ENCODE assay signal across 8 cellular contexts in the genomic region with DNA sequence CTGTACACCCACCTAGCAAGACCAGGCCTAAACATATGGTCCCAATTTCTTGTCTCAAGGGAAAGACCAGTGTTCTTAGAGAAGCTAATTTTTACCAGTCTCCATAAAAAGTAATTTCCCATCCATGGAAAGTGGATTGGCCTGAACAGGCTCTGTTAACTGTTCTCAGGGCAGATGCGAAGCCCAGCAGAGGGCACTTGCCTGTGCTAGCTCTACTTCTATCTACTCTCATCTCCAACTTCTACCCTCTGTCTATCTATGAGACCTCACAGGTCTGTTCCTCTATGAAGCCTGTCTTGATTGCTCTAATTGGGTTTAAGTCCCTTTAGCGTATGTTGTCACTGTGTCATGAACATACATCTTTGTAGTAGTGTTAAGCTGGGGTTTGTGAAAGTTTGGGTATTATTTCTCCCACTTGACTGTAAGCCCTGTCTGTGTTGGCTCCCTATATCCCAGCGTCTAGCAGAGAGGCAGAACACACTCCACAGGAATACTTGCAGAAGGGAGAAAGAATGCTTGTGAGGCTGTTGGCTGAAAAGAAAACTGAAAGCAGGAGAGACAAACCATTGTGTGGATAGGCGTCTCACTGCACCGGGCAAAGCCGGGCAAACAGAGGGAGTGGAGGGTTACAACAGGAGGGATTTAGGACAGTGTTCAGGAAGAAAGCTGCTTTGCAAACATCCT.
DNase-seq lines count a peak whose midpoint lies in the region; ATAC-seq and TF ChIP-seq lines count a peak whose summit lies in the region.

No MANE protein-coding gene starts in this region.

- H3K36me3 Mint-ChIP-seq in T-helper 17 cell (ENCODE audit: low read depth), result no peaks in the 10 kb centered on the region
- H3K36me3 Mint-ChIP-seq in CD8-positive, alpha-beta memory T cell, result peaks cover 0 to 1% (median 0%) of the 10 kb centered on the region in 3 donors
- H3K36me3 Mint-ChIP-seq in activated CD4-positive, alpha-beta T cell treated with anti-CD3 and anti-CD28 coated beads for 36 hours (ENCODE audit: low read depth), result no peaks in the 10 kb centered on the region
- no peaks in the 10 kb centered on the region for H3K36me3 Mint-ChIP-seq in activated naive CD4-positive, alpha-beta T cell treated with anti-CD3 and anti-CD28 coated beads, Interleukin-2, amount 50 U/mL, for 72 hours

- H3K4me3 ChIP-seq in sigmoid colon, result peak overlapping the region; percentile 1 to 44 (median 36)
- H3K4me3 ChIP-seq in CD8-positive, alpha-beta memory T cell (ENCODE audit: low read length), result no peak overlapping the region

- WGBS in sigmoid colon, 2 donors, result 13 to 39% methylated on average over 6 of the region's 6 CpGs

- peak in 1 of 4 experiments; percentile 35 for TF ChIP-seq CTCF in sigmoid colon (IDR thresholded peaks at IDR 0.05)

- CTCF ChIA-PET in CD8-positive, alpha-beta memory T cell (lab: Charles Lee), result no interaction called here
- CTCF ChIA-PET in activated CD4-positive, alpha-beta T cell treated with anti-CD3 and anti-CD28 coated beads for 36 hours (lab: Charles Lee), result no interaction called here

- H3K27me3 ChIP-seq in sigmoid colon, result no peaks in the 10 kb centered on the region
- H3K27me3 ChIP-seq in CD8-positive, alpha-beta memory T cell (ENCODE audit: insufficient read depth, low read length, poor library complexity, severe bottlenecking), result no peaks in the 10 kb centered on the region

- peak overlapping the region; percentile 80 to 86 (median 83) for H3K27ac ChIP-seq in sigmoid colon
- no peak overlapping the region for H3K27ac ChIP-seq in CD8-positive, alpha-beta memory T cell (ENCODE audit: low read depth, low read length)

- H3K9me3 ChIP-seq in T-helper 17 cell (ENCODE audit: control insufficient read depth, low read length, poor library complexity, severe bottlenecking) (no peaks in the 10 kb centered on the region), sigmoid colon (no peaks in the 10 kb centered on the region)
- H3K9me3 ChIP-seq in CD8-positive, alpha-beta memory T cell (ENCODE audit: low read length), result no peaks in the 10 kb centered on the region

- H3K27me3 Mint-ChIP-seq in T-helper 17 cell, result no peaks in the 10 kb centered on the region
- peaks cover 5 to 40% of the 10 kb centered on the region in 2 donors for H3K27me3 Mint-ChIP-seq in CD8-positive, alpha-beta memory T cell
- peaks cover 3% of the 10 kb centered on the region for H3K27me3 Mint-ChIP-seq in activated CD4-positive, alpha-beta T cell treated with anti-CD3 and anti-CD28 coated beads for 36 hours

- TF ChIP-seq EP300 in sigmoid colon (IDR thresholded peaks at IDR 0.05), result no peak

- H3K9me3 Mint-ChIP-seq in CD8-positive, alpha-beta memory T cell, result no peaks in the 10 kb centered on the region
- H3K9me3 Mint-ChIP-seq in activated CD4-positive, alpha-beta T cell treated with anti-CD3 and anti-CD28 coated beads for 36 hours (ENCODE audit: low read depth), result no peaks in the 10 kb centered on the region
- H3K9me3 Mint-ChIP-seq in activated naive CD4-positive, alpha-beta T cell treated with anti-CD3 and anti-CD28 coated beads, Interleukin-2, amount 50 U/mL, for 72 hours, result no peaks in the 10 kb centered on the region

- peaks cover 0 to 51% (median 40%) of the 10 kb centered on the region in 4 donors for H3K4me1 ChIP-seq in sigmoid colon
- H3K4me1 ChIP-seq in CD8-positive, alpha-beta memory T cell (ENCODE audit: insufficient read depth, low read length), result no peaks in the 10 kb centered on the region

- H3K36me3 ChIP-seq in sigmoid colon, result no peaks in the 10 kb centered on the region
- no peaks in the 10 kb centered on the region for H3K36me3 ChIP-seq in CD8-positive, alpha-beta memory T cell (ENCODE audit: insufficient read depth, low read length)

- H3K27ac Mint-ChIP-seq in T-helper 17 cell, result peak overlapping the region; percentile 63
- H3K27ac Mint-ChIP-seq in CD8-positive, alpha-beta memory T cell, result peak overlapping the region in 2 of 8 donors; percentile 7 to 48
- no peak overlapping the region for H3K27ac Mint-ChIP-seq in activated CD4-positive, alpha-beta T cell treated with anti-CD3 and anti-CD28 coated beads for 36 hours
- no peak overlapping the region for H3K27ac Mint-ChIP-seq in activated naive CD4-positive, alpha-beta T cell treated with anti-CD3 and anti-CD28 coated beads, Interleukin-2, amount 50 U/mL, for 72 hours

- TF ChIP-seq POLR2A in sigmoid colon (IDR thresholded peaks at IDR 0.05), result no peak

- H3K4me1 Mint-ChIP-seq in T-helper 17 cell, result peaks cover 11% of the 10 kb centered on the region
- peaks cover 9 to 21% (median 19%) of the 10 kb centered on the region in 3 donors for H3K4me1 Mint-ChIP-seq in CD8-positive, alpha-beta memory T cell
- peaks cover 13% of the 10 kb centered on the region for H3K4me1 Mint-ChIP-seq in activated CD4-positive, alpha-beta T cell treated with anti-CD3 and anti-CD28 coated beads for 36 hours

- H3K4me3 Mint-ChIP-seq in T-helper 17 cell, result no peak overlapping the region
- H3K4me3 Mint-ChIP-seq in CD8-positive, alpha-beta memory T cell, result peak overlapping the region in 1 of 7 donors; percentile 65
- H3K4me3 Mint-ChIP-seq in activated CD4-positive, alpha-beta T cell treated with anti-CD3 and anti-CD28 coated beads for 36 hours, result no peak overlapping the region

- DNase-seq in EH (ENCODE audit: low read depth) (peak; percentile 19), T-helper 17 cell (no peak), Right ventricle myocardium superior (no peak), sigmoid colon (no peak)
- DNase-seq in CD8-positive, alpha-beta memory T cell, result no peak
- no peak for DNase-seq in activated CD4-positive, alpha-beta T cell treated with anti-CD3 and anti-CD28 coated beads for 36 hours
- DNase-seq in activated naive CD4-positive, alpha-beta T cell treated with anti-CD3 and anti-CD28 coated beads, Interleukin-2, amount 50 U/mL, for 72 hours (ENCODE audit: low spot score in 2 of 2), result no peak

- ATAC-seq in T-helper 17 cell (no peak), Right ventricle myocardium superior (ENCODE audit: poor library complexity) (peak; percentile 26), HG02798 (IDR thresholded peaks at IDR 0.05; ENCODE audit: poor library complexity, unreplicated experiment) (no peak)
- no peak for ATAC-seq in activated CD4-positive, alpha-beta T cell treated with anti-CD3 and anti-CD28 coated beads for 36 hours
- ATAC-seq in activated naive CD4-positive, alpha-beta T cell treated with anti-CD3 and anti-CD28 coated beads, Interleukin-2, amount 50 U/mL, for 72 hours, result no peak

- intact Hi-C loops in Right ventricle myocardium superior (cut with DNase I) (no loop called here), sigmoid colon (cut with DNase I) (loop anchor here (2.0 to 5.0 kb wide), 5 partner anchors 75 to 317 kb away; partner anchors contain the start of gene MAF)
- intact Hi-C loops in activated CD4-positive, alpha-beta T cell treated with anti-CD3 and anti-CD28 coated beads for 36 hours (cut with DNase I, micrococcal nuclease), result no loop called here

- POLR2A ChIA-PET in CD8-positive, alpha-beta memory T cell (lab: Charles Lee), result no interaction called here
- POLR2A ChIA-PET in activated CD4-positive, alpha-beta T cell treated with anti-CD3 and anti-CD28 coated beads for 36 hours (lab: Charles Lee), result no interaction called here
